ENCODE assay signal across 8 cellular contexts in genomic region chr9:127869310-127870152, GRCh38. TPM values are rescaled to one million over a fixed set of nuclear protein-coding genes. Genes with fewer than 3 reads are reported as not detected.
DNase-seq lines count a peak whose midpoint lies in the region; TF ChIP-seq lines count a peak whose summit lies in the region.

No MANE protein-coding gene starts in this region.

- no peaks in the 10 kb centered on the region for H3K36me3 ChIP-seq in neural progenitor cell

- H3K27ac Mint-ChIP-seq in IgD-negative memory B cell (peak overlapping the region in 2 of 3 donors; percentile 53 to 64), neural progenitor cell (no peak overlapping the region)

- no peak overlapping the region for H3K27ac ChIP-seq in neural progenitor cell

- H3K4me3 ChIP-seq in fibroblast of pulmonary artery (replicated peaks; ENCODE audit: low read depth, low read length) (no peak overlapping the region), neural progenitor cell (no peak overlapping the region)

- H3K27me3 Mint-ChIP-seq in IgD-negative memory B cell (no peaks in the 10 kb centered on the region), neural progenitor cell (ENCODE audit: insufficient read depth, low read depth) (peaks cover 8% of the 10 kb centered on the region)

- H3K4me3 Mint-ChIP-seq in IgD-negative memory B cell (no peak overlapping the region), neural progenitor cell (no peak overlapping the region)

- H3F3A ChIP-seq in neural progenitor cell (ENCODE audit: low read depth) = no peaks in the 10 kb centered on the region

- H3K27me3 ChIP-seq in neural progenitor cell = no peaks in the 10 kb centered on the region

- H4K20me1 ChIP-seq in neural progenitor cell (ENCODE audit: low read depth) = no peaks in the 10 kb centered on the region

- H3K9me3 Mint-ChIP-seq in IgD-negative memory B cell = no peaks in the 10 kb centered on the region
- no peaks in the 10 kb centered on the region for H3K9me3 Mint-ChIP-seq in neural progenitor cell

- H3K4me2 ChIP-seq in neural progenitor cell = no peak overlapping the region

- H3K36me3 Mint-ChIP-seq in IgD-negative memory B cell (peaks cover 2% of the 10 kb centered on the region), neural progenitor cell (peaks cover 3% of the 10 kb centered on the region)

- no peaks in the 10 kb centered on the region for H3K79me2 ChIP-seq in neural progenitor cell (ENCODE audit: low read depth)

- H3K9ac ChIP-seq in neural progenitor cell = no peak overlapping the region

- DNase-seq in NCI-H1436 (lab: John Stamatoyannopoulos, UW) (peak; percentile 70), NCI-H1436 treated with DMSO at 0.1 percent for 48 hours (lab: John Stamatoyannopoulos, UW) (no peak), RKO (ENCODE audit: low spot score) (peak; percentile 87), activated T-helper 1 cell treated with Interleukin-2 at 50 U/mL for 16 hours (ENCODE audit: low read depth) (peak; percentile 57), fibroblast of pulmonary artery (ENCODE audit: low read depth) (peak; percentile 87), neural progenitor cell (ENCODE audit: low spot score) (peak; percentile 93), stromal cell of bone marrow (ENCODE audit: low read depth) (peak; percentile 62)

- H3K4me1 ChIP-seq in neural progenitor cell = no peaks in the 10 kb centered on the region

- TF ChIP-seq CTCF in fibroblast of pulmonary artery (IDR thresholded peaks at IDR 0.05; ENCODE audit: low read length, missing control alignments) (peak; percentile 90), neural progenitor cell (IDR thresholded peaks at IDR 0.05) (peak; percentile 88)

- H2AFZ ChIP-seq in neural progenitor cell (replicated peaks) = no peak overlapping the region

- H3K9me3 ChIP-seq in neural progenitor cell (ENCODE audit: low read depth) = no peaks in the 10 kb centered on the region

- peaks cover 22 to 25% (median 22%) of the 10 kb centered on the region in 3 donors for H3K4me1 Mint-ChIP-seq in IgD-negative memory B cell
- peaks cover 51% of the 10 kb centered on the region for H3K4me1 Mint-ChIP-seq in neural progenitor cell

RNA-seq across cellular contexts. Expression of gene AK1, which starts 7.9 kb away (rescaled TPM):
- polyA plus RNA-seq in IgD-negative memory B cell = 0.10 TPM
- total RNA-seq in neural progenitor cell (ENCODE audit: low replicate concordance) = 20.5 and 25.6 TPM in 2 replicates

RNA-seq across cellular contexts. Expression of gene ENG, which starts 15.1 kb away (rescaled TPM):
- 1.8 TPM for polyA plus RNA-seq in IgD-negative memory B cell
- total RNA-seq in neural progenitor cell (ENCODE audit: low replicate concordance) = 0.19 TPM in 1 of 2 replicates, not detected in the other

RNA-seq across cellular contexts. Expression of gene ST6GALNAC6, which starts 29.9 kb away (rescaled TPM):
- polyA plus RNA-seq in IgD-negative memory B cell = 38.9 TPM
- total RNA-seq in neural progenitor cell (ENCODE audit: low replicate concordance) = 14.3 and 42.7 TPM in 2 replicates

RNA-seq across cellular contexts. Expression of gene ST6GALNAC4, which starts 47.3 kb away (rescaled TPM):
- 32.5 TPM for polyA plus RNA-seq in IgD-negative memory B cell
- 5.5 and 11.1 TPM in 2 replicates for total RNA-seq in neural progenitor cell (ENCODE audit: low replicate concordance)
